In the genomic region with DNA sequence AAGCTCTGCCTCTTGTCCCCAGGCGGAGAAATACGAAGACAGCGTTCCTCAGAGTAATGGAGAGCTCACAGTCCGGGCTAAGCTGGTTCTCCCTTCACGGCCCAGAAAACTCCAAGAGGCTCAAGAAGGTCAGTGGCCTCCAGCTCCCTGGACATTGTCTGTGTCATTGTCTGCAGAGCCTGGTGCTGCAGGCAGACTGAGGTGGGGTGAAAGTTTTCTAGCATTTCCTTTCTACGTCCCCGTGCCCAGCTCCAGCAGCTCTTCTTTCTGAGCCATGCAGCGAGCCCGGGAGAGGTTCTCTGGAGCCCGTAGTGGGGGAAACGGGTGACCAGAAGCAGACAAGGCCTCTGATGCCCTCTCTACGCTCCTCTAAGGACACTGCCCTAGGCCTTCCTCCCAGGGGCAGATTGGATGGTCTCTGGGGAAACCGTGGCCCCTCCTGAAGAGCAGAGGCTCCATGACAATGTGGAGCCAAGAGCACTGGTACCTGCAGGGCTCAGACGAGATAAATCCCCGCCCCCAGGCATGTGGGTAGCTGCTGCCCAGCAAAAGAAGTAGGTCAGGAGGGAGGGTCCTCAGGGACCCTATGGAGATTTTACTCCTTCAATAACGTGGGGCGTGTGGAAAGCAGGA, we compare ENCODE assay signal across 18 cellular contexts. TPM values are rescaled to one million over a fixed set of nuclear protein-coding genes. Genes with fewer than 3 reads are reported as not detected.
DNase-seq lines count a peak whose midpoint lies in the region; ATAC-seq, FAIRE-seq and TF ChIP-seq lines count a peak whose summit lies in the region.
"Had no signal": no experiment of that assay in that cellular context is flagged by ENCODE, and none has a peak within 500 bp of the region (broad histone marks: within the 10 kb centered on the region; RNA-seq: fewer than 3 reads in every experiment).

No MANE protein-coding gene starts in this region.

- no peak overlapping the region for H4K91ac ChIP-seq in trophoblast cell (ENCODE audit: low read depth, low read length)

- WGBS in trophoblast cell (ENCODE audit: extremely low coverage, insufficient coverage, insufficient read length): no CpG with 5 or more reads among the region's 17 CpGs
- WGBS in pancreas, 2 donors: 82 to 83% methylated on average over 17 of the region's 17 CpGs

- H3K27ac ChIP-seq in BLaER1 treated with 17β-estradiol and CSF1 and Interleukin-3, amounts not matched to agents 10 nM and 100 nM: no peak overlapping the region
- peak overlapping the region; percentile 57 for H3K27ac ChIP-seq in HCT116 (ENCODE audit: low read depth, low read length)
- peak overlapping the region; percentile 12 for H3K27ac ChIP-seq in trophoblast cell (ENCODE audit: low read depth, low read length)
- no peak overlapping the region for H3K27ac ChIP-seq in pancreas
- H3K27ac ChIP-seq: dorsolateral prefrontal cortex, SJSA1 had no signal

- BruUV-seq in HCT116 (replicated peaks; lab: Mats Ljungman, UMichigan): no TSS peak

- TF ChIP-seq RAD21 in HCT116 (IDR thresholded peaks at IDR 0.05; ENCODE audit: low read depth): no peak

- no peak overlapping the region for H3K4ac ChIP-seq in trophoblast cell (ENCODE audit: low read depth, low read length)

- no peak overlapping the region for H3K23ac ChIP-seq in trophoblast cell (ENCODE audit: low read length)

- H3K36me3 Mint-ChIP-seq in effector memory CD8-positive, alpha-beta T cell (ENCODE audit: insufficient read depth): peaks cover 86% of the 10 kb centered on the region

- peaks cover 0 to 28% (median 2%) of the 10 kb centered on the region in 11 experiments; a peak in 12 of 22 replicates for H4K20me1 ChIP-seq in BLaER1 treated with 17β-estradiol and CSF1 and Interleukin-3, amounts not matched to agents 10 nM and 100 nM
- 0 out of 2 replicates have a peak, but pooled peaks cover under 1% of the 10 kb centered on the region for H4K20me1 ChIP-seq in HCT116 (ENCODE audit: insufficient read depth)

- no peak for TF ChIP-seq CTCF in HCT116 (IDR thresholded peaks at IDR 0.05 in 2 of 3, conservative IDR thresholded peaks at IDR 0.05 in 1 of 3; ENCODE audit: borderline replicate concordance in 1 of 3, insufficient read depth in 1 of 3, low read depth in 2 of 3, low read length in 2 of 3)
- no peak for TF ChIP-seq CTCF in pancreas (IDR thresholded peaks at IDR 0.05)

- no peak overlapping the region for H3K18ac ChIP-seq in trophoblast cell (ENCODE audit: low read length)

- FAIRE-seq in pancreas (lab: Jason Lieb, UNC): no peak

- peak overlapping the region in 1 of 11 experiments; percentile 39; a peak in 1 of 22 replicates for H3K9ac ChIP-seq in BLaER1 treated with 17β-estradiol and CSF1 and Interleukin-3, amounts not matched to agents 10 nM and 100 nM
- H3K9ac ChIP-seq in HCT116 (ENCODE audit: low read length): peak overlapping the region; percentile 29
- H3K9ac ChIP-seq in trophoblast cell (ENCODE audit: low read length): no peak overlapping the region

- intact Hi-C loops in HCT116 (cut with micrococcal nuclease): loop anchor here (2.0 to 10.0 kb wide), 2 partner anchors 54 to 344 kb away; no protein-coding TSS in a partner anchor
- intact Hi-C loops in pancreas (cut with DNase I): no loop called here

- H3K27me3 ChIP-seq in BLaER1 treated with 17β-estradiol and CSF1 and Interleukin-3, amounts not matched to agents 10 nM and 100 nM: no peaks in the 10 kb centered on the region
- H3K27me3 ChIP-seq in HCT116 (ENCODE audit: insufficient read depth, low read length) (no peaks in the 10 kb centered on the region), trophoblast cell (ENCODE audit: insufficient read depth, low read length) (no peaks in the 10 kb centered on the region), pancreas (no peaks in the 10 kb centered on the region)
- H3K27me3 ChIP-seq: dorsolateral prefrontal cortex, gastroesophageal sphincter, SJSA1 had no signal

- CTCF ChIA-PET in HCT116 (lab: Charles Lee): interaction anchor here (0.5 kb wide), 1 partner anchor 16 kb away, joined by 4 read pairs; no protein-coding TSS in a partner anchor

- RAD21 ChIA-PET in HCT116 (lab: Charles Lee; ENCODE audit: low non-redundant PET in 1 of 2, low total read pairs in 2 of 2, uncharacterized antibody in 2 of 2, unreplicated experiment in 2 of 2): interaction anchor here in 1 of 2 experiments (1.1 kb wide), 1 partner anchor 42 kb away, joined by 3 read pairs; no protein-coding TSS in a partner anchor

- peaks cover 61 to 88% (median 82%) of the 10 kb centered on the region in 10 experiments for H3K4me1 ChIP-seq in BLaER1 treated with 17β-estradiol and CSF1 and Interleukin-3, amounts not matched to agents 10 nM and 100 nM
- H3K4me1 ChIP-seq in HCT116 (ENCODE audit: control insufficient read depth in 1 of 2, insufficient read depth in 2 of 2, low read length in 2 of 2): peaks cover 48 to 95% of the 10 kb centered on the region in 2 experiments; a peak in 3 of 4 replicates
- peaks cover 26 to 31% of the 10 kb centered on the region in 2 experiments for H3K4me1 ChIP-seq in trophoblast cell (ENCODE audit: control insufficient read depth in 1 of 2, insufficient read depth in 2 of 2, low read length in 2 of 2)
- H3K4me1 ChIP-seq in pancreas: no peaks in the 10 kb centered on the region
- H3K4me1 ChIP-seq: SJSA1 had no signal

- no peak overlapping the region for H2BK5ac ChIP-seq in trophoblast cell (ENCODE audit: low read depth, low read length, poor library complexity)

- H3K27ac Mint-ChIP-seq in effector memory CD8-positive, alpha-beta T cell: peak overlapping the region; percentile 47 to 90
- H3K27ac Mint-ChIP-seq: mesothelial cell of epicardium had no signal

- H3K4me3 Mint-ChIP-seq in effector memory CD8-positive, alpha-beta T cell: peak overlapping the region in 1 of 2 donors; percentile 10
- H3K4me3 Mint-ChIP-seq: mesothelial cell of epicardium had no signal

- H3K79me2 ChIP-seq in HCT116 (ENCODE audit: insufficient read depth, low read length): peaks cover under 1% of the 10 kb centered on the region; the same call in 1 of the 2 replicates
- no peaks in the 10 kb centered on the region for H3K79me2 ChIP-seq in trophoblast cell (ENCODE audit: control insufficient read depth, insufficient read depth, low read length, poor library complexity)

- H3K9me3 Mint-ChIP-seq in effector memory CD8-positive, alpha-beta T cell: no peaks in the 10 kb centered on the region
- H3K9me3 Mint-ChIP-seq: mesothelial cell of epicardium had no signal

- H3K4me2 ChIP-seq in BLaER1 treated with 17β-estradiol and CSF1 and Interleukin-3, amounts not matched to agents 10 nM and 100 nM: peak overlapping the region; percentile 46 to 84 (median 65)
- H3K4me2 ChIP-seq in HCT116 (ENCODE audit: low read length) (0 out of 2 replicates have a peak overlapping the region, but pooled peaks have one; percentile 22), trophoblast cell (ENCODE audit: low read length) (no peak overlapping the region)

- peak overlapping the region; percentile 26 for H2BK120ac ChIP-seq in trophoblast cell (ENCODE audit: insufficient read depth, low read length, poor library complexity)

- H3K79me1 ChIP-seq in trophoblast cell (ENCODE audit: low read length): peaks cover 4% of the 10 kb centered on the region

- H2AK5ac ChIP-seq in trophoblast cell (ENCODE audit: low read length): no peak overlapping the region

- no peak overlapping the region for H3K4me3 ChIP-seq in BLaER1 treated with 17β-estradiol and CSF1 and Interleukin-3, amounts not matched to agents 10 nM and 100 nM
- H3K4me3 ChIP-seq in HCT116 (replicated peaks in 1 of 2; ENCODE audit: low read depth in 1 of 2, low read length in 2 of 2) (no peak overlapping the region), trophoblast cell (ENCODE audit: low read depth, low read length) (no peak overlapping the region), pancreas (no peak overlapping the region)
- H3K4me3 ChIP-seq: dorsolateral prefrontal cortex, gastroesophageal sphincter, SJSA1 had no signal

- peaks cover 15 to 54% (median 20%) of the 10 kb centered on the region in 11 experiments for H3K36me3 ChIP-seq in BLaER1 treated with 17β-estradiol and CSF1 and Interleukin-3, amounts not matched to agents 10 nM and 100 nM
- peaks cover 2 to 32% of the 10 kb centered on the region in 2 experiments for H3K36me3 ChIP-seq in HCT116 (ENCODE audit: control insufficient read depth in 1 of 2, insufficient read depth in 2 of 2, low read length in 2 of 2)
- peaks cover 20 to 23% of the 10 kb centered on the region in 2 experiments for H3K36me3 ChIP-seq in trophoblast cell (ENCODE audit: control insufficient read depth in 1 of 2, insufficient read depth in 2 of 2, low read length in 2 of 2)
- peaks cover 0 to 6% (median 5%) of the 10 kb centered on the region in 3 donors for H3K36me3 ChIP-seq in pancreas

- H3K4me1 Mint-ChIP-seq in effector memory CD8-positive, alpha-beta T cell (ENCODE audit: low read depth in 2 of 2): peaks cover 0 to 10% of the 10 kb centered on the region in 2 donors

- H2AFZ ChIP-seq in HCT116 (ENCODE audit: low read depth, low read length, poor library complexity, severe bottlenecking): no peak overlapping the region
- no peak overlapping the region for H2AFZ ChIP-seq in trophoblast cell (ENCODE audit: insufficient read depth, low read length, poor library complexity)

- no peaks in the 10 kb centered on the region for H3K9me2 ChIP-seq in HCT116 (ENCODE audit: insufficient read depth)

- no peaks in the 10 kb centered on the region for H3K27me3 Mint-ChIP-seq in effector memory CD8-positive, alpha-beta T cell

- H3K14ac ChIP-seq in trophoblast cell (ENCODE audit: low read length): no peak overlapping the region

- H2BK12ac ChIP-seq in trophoblast cell (ENCODE audit: low read length): peak overlapping the region; percentile 10

- no peak for TF ChIP-seq POLR2A in HCT116 (IDR thresholded peaks at IDR 0.05; ENCODE audit: borderline replicate concordance, extremely low read depth, insufficient read depth, insufficient read length)

- DNase-seq in HCT116 (ENCODE audit: low read depth, low spot score) (no peak), trophoblast cell (peak in 1 of 2 donors; percentile 54), NCI-H345 treated with DMSO at 0.1 percent for 48 hours (lab: John Stamatoyannopoulos, UW; ENCODE audit: unreplicated experiment) (no peak), pancreas (no peak)
- no peak for DNase-seq in effector memory CD8-positive, alpha-beta T cell
- DNase-seq: COR-L47; erythroblast; NCI-H1092 treated with DMSO at 0.1 percent for 48 hours; NCI-H2081 treated with DMSO at 0.1 percent for 48 hours; NCI-H748 treated with DMSO at 0.1 percent for 48 hours; stimulated activated CD4-positive, alpha-beta T cell treated with anti-CD3 and anti-CD28 coated beads, Interleukin-12 subunit alpha, Interleukin-12 subunit beta, amount 100 ng/mL, for 4 hours had no signal

- ATAC-seq in HCT116: no peak
- no peak for ATAC-seq in effector memory CD8-positive, alpha-beta T cell (replicated peaks)
- no peak for ATAC-seq in GM19455 (IDR thresholded peaks at IDR 0.05; ENCODE audit: unreplicated experiment)
- ATAC-seq in pancreas: no peak
- ATAC-seq: gastroesophageal sphincter, left lobe of liver had no signal

- POLR2A ChIA-PET in HCT116 (lab: Charles Lee): interaction anchor here (0.6 to 9.3 kb wide), 4 partner anchors 12 to 108 kb away, joined by 3 to 39 read pairs (median 3); no protein-coding TSS in a partner anchor

- H3K9me3 ChIP-seq in BLaER1 treated with 17β-estradiol and CSF1 and Interleukin-3, amounts not matched to agents 10 nM and 100 nM (replicated peaks in 1 of 11): no peaks in the 10 kb centered on the region
- H3K9me3 ChIP-seq in HCT116 (ENCODE audit: control insufficient read depth in 1 of 2, insufficient read depth in 1 of 2, low read depth in 1 of 2, low read length in 2 of 2) (no peaks in the 10 kb centered on the region), trophoblast cell (ENCODE audit: insufficient read depth, low read depth, low read length) (no peaks in the 10 kb centered on the region), pancreas (no peaks in the 10 kb centered on the region)
- H3K9me3 ChIP-seq: gastroesophageal sphincter, SJSA1 had no signal

- H4K8ac ChIP-seq in trophoblast cell (ENCODE audit: low read depth, low read length): no peak overlapping the region

- no peak overlapping the region for H4K12ac ChIP-seq in trophoblast cell (ENCODE audit: low read depth, low read length)

RNA-seq across cellular contexts. Expression of gene EZR, which starts 58.4 kb away (rescaled TPM):
- total RNA-seq in HCT116 (2021; ENCODE audit: unreplicated experiment) (1,402 TPM), pancreas (100 to 1,000 TPM in 3 of 6 donors, 10 to 100 TPM in 3; 68.1 to 109 (median 94.8) TPM)
- polyA plus RNA-seq in HCT116 (2012): 1,219 and 1,280 TPM in 2 replicates
- 490 and 492 TPM in 2 replicates for polyA plus RNA-seq in trophoblast cell (2013)
- polyA plus RNA-seq in pancreas: 10 to 100 TPM; 70.6 to 91.6 TPM

Comparison
In these comparisons a context has a peak if more than half of its experiments do, and no peak if none do; other contexts are left out.
1. H3K27ac ChIP-seq: peak in HCT116 (single experiment) and trophoblast cell (single experiment); none in BLaER1 treated with 17β-estradiol and CSF1 and Interleukin-3, amounts not matched to agents 10 nM and 100 nM (0 of 11) and pancreas (0 of 4).
2. RNA of gene EZR, which starts 58.4 kb away (total RNA-seq): 1,402 TPM in HCT116 (single experiment); 68.1 to 109 TPM in pancreas; every median in the first group is over 10 times any median in the second.